In the genomic region with DNA sequence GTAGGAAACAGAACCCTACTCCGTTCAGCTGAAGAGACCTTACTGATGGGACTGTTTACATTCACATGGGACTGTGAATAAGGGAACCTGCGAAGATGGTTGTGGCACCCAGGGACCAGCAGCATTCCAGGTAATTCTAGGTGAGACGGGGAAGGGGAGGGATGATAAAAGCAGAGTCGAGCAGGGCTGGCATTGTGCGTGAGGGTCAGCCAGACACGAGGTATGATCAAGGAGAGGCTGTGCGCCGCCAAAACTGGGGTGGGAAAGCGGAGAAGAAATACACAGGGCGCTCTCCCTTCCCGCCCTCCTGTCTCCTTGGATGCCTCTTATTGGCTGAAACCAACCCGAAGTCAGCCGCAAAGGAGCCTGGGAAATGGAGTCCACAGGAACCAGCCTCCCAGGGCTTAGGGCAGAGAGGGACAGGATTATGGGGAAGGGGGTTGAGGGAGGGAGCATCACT, we compare ENCODE assay signal across 8 cellular contexts. TPM values are rescaled to one million over a fixed set of nuclear protein-coding genes. Genes with fewer than 3 reads are reported as not detected.
DNase-seq lines count a peak whose midpoint lies in the region; ATAC-seq and TF ChIP-seq lines count a peak whose summit lies in the region.

No MANE protein-coding gene starts in this region.

- TF ChIP-seq CTCF in esophagus squamous epithelium (IDR thresholded peaks at IDR 0.05), result no peak

- no peaks in the 10 kb centered on the region for H3K36me3 Mint-ChIP-seq in stimulated activated effector memory CD8-positive, alpha-beta T cell treated with anti-CD3 and anti-CD28 coated beads, Interleukin-12 subunit alpha, Interleukin-12 subunit beta, amount 100 ng/mL, for 72 hours

- DNase-seq in COLO668 (lab: John Stamatoyannopoulos, UW; ENCODE audit: unreplicated experiment), result peak; percentile 55
- DNase-seq in HK-2 (ENCODE audit: unreplicated experiment), result peak; percentile 60
- peak; percentile 80 for DNase-seq in NT2/D1 (ENCODE audit: low read depth, low spot score)
- DNase-seq in activated T-cell treated with anti-CD3 and anti-CD28 coated beads for 4 hours, result peak; percentile 53
- no peak for DNase-seq in esophagus squamous epithelium (lab: John Stamatoyannopoulos, UW)
- DNase-seq in myocyte (ENCODE audit: low read depth), result peak; percentile 74
- peak; percentile 39 to 78 for DNase-seq in stimulated activated effector memory CD8-positive, alpha-beta T cell treated with anti-CD3 and anti-CD28 coated beads, Interleukin-12 subunit alpha, Interleukin-12 subunit beta, amount 100 ng/mL, for 72 hours (ENCODE audit: low spot score in 2 of 2)

- H3K27ac ChIP-seq in esophagus squamous epithelium, result no peak overlapping the region

- H3K36me3 ChIP-seq in NT2/D1 (ENCODE audit: insufficient read depth, insufficient read length, low read length) (no peaks in the 10 kb centered on the region), esophagus squamous epithelium (no peaks in the 10 kb centered on the region)

- TF ChIP-seq POLR2A in esophagus squamous epithelium (IDR thresholded peaks at IDR 0.05), result no peak

- peak; percentile 97 for ATAC-seq in GM19438 (IDR thresholded peaks at IDR 0.05; ENCODE audit: low read depth, unreplicated experiment)
- peak; percentile 96 for ATAC-seq in stimulated activated effector memory CD8-positive, alpha-beta T cell treated with anti-CD3 and anti-CD28 coated beads, Interleukin-12 subunit alpha, Interleukin-12 subunit beta, amount 100 ng/mL, for 72 hours

- H3K9me3 ChIP-seq in NT2/D1 (ENCODE audit: insufficient read depth, low read length) (no peaks in the 10 kb centered on the region), esophagus squamous epithelium (no peaks in the 10 kb centered on the region)

- H3K27ac Mint-ChIP-seq in stimulated activated effector memory CD8-positive, alpha-beta T cell treated with anti-CD3 and anti-CD28 coated beads, Interleukin-12 subunit alpha, Interleukin-12 subunit beta, amount 100 ng/mL, for 72 hours, result peak overlapping the region; percentile 50

- peaks cover 13% of the 10 kb centered on the region for H3K4me1 Mint-ChIP-seq in stimulated activated effector memory CD8-positive, alpha-beta T cell treated with anti-CD3 and anti-CD28 coated beads, Interleukin-12 subunit alpha, Interleukin-12 subunit beta, amount 100 ng/mL, for 72 hours

- no peaks in the 10 kb centered on the region for H3K9me3 Mint-ChIP-seq in stimulated activated effector memory CD8-positive, alpha-beta T cell treated with anti-CD3 and anti-CD28 coated beads, Interleukin-12 subunit alpha, Interleukin-12 subunit beta, amount 100 ng/mL, for 72 hours

- WGBS in esophagus squamous epithelium, 2 donors, result 0 to 3% methylated on average over 10 to 13 of the region's 13 CpGs

- H3K27me3 ChIP-seq in NT2/D1 (ENCODE audit: insufficient read depth, insufficient read length), result no peaks in the 10 kb centered on the region
- H3K27me3 ChIP-seq in esophagus squamous epithelium, result peaks cover 0 to 40% (median 3%) of the 10 kb centered on the region in 4 donors

- peak overlapping the region; percentile 79 for H3K4me3 Mint-ChIP-seq in stimulated activated effector memory CD8-positive, alpha-beta T cell treated with anti-CD3 and anti-CD28 coated beads, Interleukin-12 subunit alpha, Interleukin-12 subunit beta, amount 100 ng/mL, for 72 hours

- no peaks in the 10 kb centered on the region for H3K4me1 ChIP-seq in NT2/D1 (ENCODE audit: insufficient read depth, insufficient read length)
- H3K4me1 ChIP-seq in esophagus squamous epithelium, result peaks cover 0 to 12% (median 0%) of the 10 kb centered on the region in 3 donors

- H3K4me3 ChIP-seq in NT2/D1 (ENCODE audit: insufficient read length, low read depth) (peak overlapping the region; percentile 53), esophagus squamous epithelium (peak overlapping the region; percentile 16 to 66 (median 44))

- H3K9ac ChIP-seq in NT2/D1 (ENCODE audit: insufficient read length, low read depth), result peak overlapping the region; percentile 71

- intact Hi-C loops in esophagus squamous epithelium (cut with DNase I), result no loop called here

RNA-seq across cellular contexts. Expression of a gene that starts 38.4 kb away (rescaled TPM):
- total RNA-seq in esophagus squamous epithelium (10 to 100 TPM; 22.3 to 32.8 (median 29.1) TPM), myocyte (36.1 and 50.6 TPM in 2 replicates)
- 47.5 TPM for polyA plus RNA-seq in myocyte (2012)

RNA-seq across cellular contexts. Expression of a gene that starts 58.6 kb away (rescaled TPM):
- not detected for total RNA-seq in esophagus squamous epithelium
- total RNA-seq in myocyte, result not detected in 2 replicates
- not detected for polyA plus RNA-seq in myocyte (2012)
